8 cellular contexts compared by ENCODE assay signal in the genomic region with DNA sequence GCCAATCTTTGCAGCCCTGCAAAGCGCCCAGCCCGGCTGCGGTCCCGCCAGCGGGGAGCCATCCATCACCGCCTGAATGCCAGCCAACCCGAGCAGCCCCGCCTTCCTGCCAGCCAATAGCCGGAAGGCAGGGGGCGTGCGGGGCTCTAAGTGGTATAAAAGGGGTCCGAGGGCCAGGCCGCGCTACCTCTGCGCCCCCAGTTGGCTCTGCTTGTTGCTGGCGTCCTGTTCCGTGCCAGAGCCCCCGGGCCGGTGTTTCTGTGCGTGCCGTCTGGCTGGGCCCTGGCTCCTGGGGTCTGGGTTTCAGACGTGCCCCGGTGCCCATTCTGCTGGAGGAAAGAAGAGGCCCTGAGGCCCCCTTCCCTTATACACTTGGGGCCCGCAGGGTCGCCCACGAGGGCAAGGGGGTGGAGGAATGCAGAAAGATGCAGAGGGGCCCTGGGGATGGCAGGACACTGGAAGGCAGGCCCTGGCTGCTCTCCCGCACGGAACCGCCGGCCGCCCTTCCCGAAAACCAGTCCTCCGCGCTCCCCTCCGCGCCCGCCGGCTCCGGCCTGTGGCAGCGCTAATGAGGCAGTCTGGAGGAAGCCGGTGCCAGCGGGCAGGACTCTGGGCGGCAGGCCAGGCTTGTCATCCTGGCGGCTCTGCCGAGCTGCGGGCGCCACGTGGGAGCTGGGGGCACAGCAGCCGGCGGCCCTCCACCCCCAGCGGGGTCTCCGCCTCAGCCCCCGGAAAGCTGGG. TPM values are rescaled to one million over a fixed set of nuclear protein-coding genes. Genes with fewer than 3 reads are reported as not detected.
A peak's percentile ranks its signal among the peaks of the same experiment; 100 is the strongest.
DNase-seq lines count a peak whose midpoint lies in the region; ATAC-seq and TF ChIP-seq lines count a peak whose summit lies in the region.

No MANE protein-coding gene starts in this region.

- peaks cover 44% of the 10 kb centered on the region for H3K4me1 ChIP-seq in A673 (ENCODE audit: insufficient read depth, low read length, poor library complexity, severe bottlenecking)
- H3K4me1 ChIP-seq in effector memory CD4-positive, alpha-beta T cell (ENCODE audit: control insufficient read depth, insufficient read depth, low read length, poor library complexity, severe bottlenecking): peaks cover 23% of the 10 kb centered on the region

- intact Hi-C loops in A673 (cut with micrococcal nuclease; ENCODE audit: unreplicated experiment): loop anchor here (2.0 to 10.0 kb wide), 2 partner anchors 351 to 595 kb away; no protein-coding TSS in a partner anchor
- intact Hi-C loops in lower leg skin (cut with DNase I; ENCODE audit: low total_unique reads): loop anchor here (10.0 kb wide), 1 partner anchor 101 kb away; no protein-coding TSS in a partner anchor

- peak; percentile 37; the same call in 1 of the 2 replicates for TF ChIP-seq CTCF in A673 (conservative IDR thresholded peaks at IDR 0.05; ENCODE audit: low read depth, low read length)
- no peak for TF ChIP-seq CTCF in lower leg skin (IDR thresholded peaks at IDR 0.05)

- no peaks in the 10 kb centered on the region for H3K36me3 ChIP-seq in A673 (ENCODE audit: insufficient read depth, low read length, poor library complexity, severe bottlenecking)
- H3K36me3 ChIP-seq in effector memory CD4-positive, alpha-beta T cell (ENCODE audit: control insufficient read depth, insufficient read depth, low read length): no peaks in the 10 kb centered on the region

- peak; percentile 93 for DNase-seq in A673 (ENCODE audit: low spot score)
- peak; percentile 92 for DNase-seq in H4 (ENCODE audit: low spot score)
- peak; percentile 77 for DNase-seq in NCI-H345 treated with DMSO at 0.1 percent for 48 hours (lab: John Stamatoyannopoulos, UW; ENCODE audit: unreplicated experiment)
- peak; percentile 34 for DNase-seq in activated CD4-positive, alpha-beta T cell treated with anti-CD3 and anti-CD28 coated beads, Interleukin-2, amount 50 U/mL, for 1 hour
- DNase-seq in effector memory CD4-positive, alpha-beta T cell: peak; percentile 9 to 30 (median 16)
- peak; percentile 61 to 95 for DNase-seq in lower leg skin (ENCODE audit: low spot score in 2 of 2)
- DNase-seq in stimulated activated CD8-positive, alpha-beta memory T cell treated with anti-CD3 and anti-CD28 coated beads, Interleukin-12 subunit alpha, Interleukin-12 subunit beta, amount 100 ng/mL, for 1 hour (ENCODE audit: low read depth): peak; percentile 8

- no peak for ATAC-seq in GM21723 (IDR thresholded peaks at IDR 0.05; ENCODE audit: unreplicated experiment)

- CTCF ChIA-PET in A673 (lab: Charles Lee): no interaction called here

- POLR2A ChIA-PET in A673 (lab: Charles Lee; ENCODE audit: low non-redundant PET): no interaction called here

- 0 to 1% methylated on average over 16 to 46 of the region's 53 CpGs for WGBS in lower leg skin, 2 donors

- H3K27me3 ChIP-seq in A673 (replicated peaks; ENCODE audit: insufficient read depth, low read depth, low read length, poor library complexity): no peaks in the 10 kb centered on the region
- no peaks in the 10 kb centered on the region for H3K27me3 ChIP-seq in effector memory CD4-positive, alpha-beta T cell (replicated peaks; ENCODE audit: control insufficient read depth, insufficient read depth, low read length, poor library complexity, severe bottlenecking)

- H3K27ac ChIP-seq in A673 (ENCODE audit: low read depth, low read length, poor library complexity, severe bottlenecking): peak overlapping the region; percentile 57
- peak overlapping the region; percentile 47 for H3K27ac ChIP-seq in effector memory CD4-positive, alpha-beta T cell (ENCODE audit: insufficient read depth, low read length, poor library complexity, severe bottlenecking)

- H3K4me3 ChIP-seq in A673 (ENCODE audit: low read depth, low read length, poor library complexity, severe bottlenecking): peak overlapping the region; percentile 46
- peak overlapping the region; percentile 60 for H3K4me3 ChIP-seq in effector memory CD4-positive, alpha-beta T cell (ENCODE audit: insufficient read depth, low read depth, low read length, poor library complexity, severe bottlenecking)
- H3K4me3 ChIP-seq in lower leg skin (ENCODE audit: low read depth, poor library complexity, severe bottlenecking): no peak overlapping the region

- no peak for TF ChIP-seq POLR2A in lower leg skin (IDR thresholded peaks at IDR 0.05)

- no peaks in the 10 kb centered on the region for H3K9me3 ChIP-seq in A673 (ENCODE audit: low read depth, low read length, poor library complexity, severe bottlenecking)
- no peaks in the 10 kb centered on the region for H3K9me3 ChIP-seq in effector memory CD4-positive, alpha-beta T cell (ENCODE audit: control insufficient read depth, low read length)

- no TSS peak for BruUV-seq in A673 (replicated peaks; lab: Mats Ljungman, UMichigan)

RNA-seq across cellular contexts. Expression of gene COPZ2, which starts 14.0 kb away (rescaled TPM):
- 2.3 TPM in 1 of 2 replicates, not detected in the other for total RNA-seq in A673 (2021)
- total RNA-seq in H4 (2014; rRNA removed; shearing (Covaris generic)): 16.9 and 17.4 TPM in 2 replicates
- total RNA-seq in lower leg skin: 10 to 100 TPM in 3 of 4 donors, 1 to 10 TPM in 1; 9.1 to 16.9 (median 12.9) TPM

RNA-seq across cellular contexts. Expression of gene NFE2L1, which starts 24.6 kb away (rescaled TPM):
- total RNA-seq in A673 (2021) (149 and 168 TPM in 2 replicates), lower leg skin (100 to 1,000 TPM in 3 of 4 donors, 10 to 100 TPM in 1; 97.2 to 158 (median 117) TPM)
- total RNA-seq in H4 (2014; rRNA removed; shearing (Covaris generic)): 36.7 and 50.5 TPM in 2 replicates

RNA-seq across cellular contexts. Expression of gene CDK5RAP3, which starts 52.7 kb away (rescaled TPM):
- total RNA-seq in A673 (2021): 172 and 204 TPM in 2 replicates
- total RNA-seq in H4 (2014; rRNA removed; shearing (Covaris generic)): 53.4 and 57.6 TPM in 2 replicates
- total RNA-seq in lower leg skin: 100 to 1,000 TPM in 3 of 4 donors, 10 to 100 TPM in 1; 95.8 to 115 (median 107) TPM

Comparison
In these comparisons a context has a peak if more than half of its experiments do, and no peak if none do; other contexts are left out.
1. DNase-seq: peak in every context shown above with its lines; median percentile 93 in A673; 92 in H4; 78 in lower leg skin; 77 in NCI-H345 treated with DMSO at 0.1 percent for 48 hours; 34 in activated CD4-positive, alpha-beta T cell treated with anti-CD3 and anti-CD28 coated beads, Interleukin-2, amount 50 U/mL, for 1 hour; 16 in effector memory CD4-positive, alpha-beta T cell; 8 in stimulated activated CD8-positive, alpha-beta memory T cell treated with anti-CD3 and anti-CD28 coated beads, Interleukin-12 subunit alpha, Interleukin-12 subunit beta, amount 100 ng/mL, for 1 hour.